Comparison of ENCODE assay signal across 1 cellular context in the genomic region with DNA sequence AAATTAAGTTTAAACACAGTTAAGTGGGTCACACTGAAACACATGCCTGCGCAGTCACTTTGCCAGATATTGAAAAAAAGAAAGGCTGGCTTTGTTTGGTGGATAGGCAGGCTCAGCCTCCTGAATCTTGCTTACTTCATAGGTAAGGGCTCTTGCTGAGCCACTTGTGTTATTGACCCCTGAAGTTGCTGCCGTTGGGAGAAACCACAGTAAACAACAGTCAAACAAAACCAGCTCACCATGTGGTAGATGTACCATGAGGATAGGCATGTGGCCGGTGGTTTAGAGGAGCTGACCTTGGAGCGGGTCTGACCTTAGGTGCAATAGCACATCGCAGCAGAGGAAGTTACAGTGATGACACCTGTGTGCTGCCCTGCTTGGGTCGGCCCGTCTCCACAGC.
A peak's percentile ranks its signal among the peaks of the same experiment; 100 is the strongest.
TF ChIP-seq lines count a peak whose summit lies in the region.

No MANE protein-coding gene starts in this region.

TF ChIP-seq in liver, 16 proteins besides CTCF, POLR2A, EP300 and RAD21:
- TF ChIP-seq YY1 (IDR thresholded peaks at IDR 0.05) (peak; percentile 45), GABPA (IDR thresholded peaks at IDR 0.05 in 1 of 2, conservative IDR thresholded peaks at IDR 0.05 in 1 of 2) (no peak), HNF4A (conservative IDR thresholded peaks at IDR 0.05) (peak; percentile 76 to 91), HNF4G (IDR thresholded peaks at IDR 0.05) (peak; percentile 64), NR2F2 (IDR thresholded peaks at IDR 0.05) (peak; percentile 39), JUND (IDR thresholded peaks at IDR 0.05) (peak; percentile 41 to 52), SP1 (IDR thresholded peaks at IDR 0.05) (peak; percentile 85), TAF1 (conservative IDR thresholded peaks at IDR 0.05) (no peak), RXRA (IDR thresholded peaks at IDR 0.05) (peak; percentile 78 to 82)
- TF ChIP-seq, protein P1, sequence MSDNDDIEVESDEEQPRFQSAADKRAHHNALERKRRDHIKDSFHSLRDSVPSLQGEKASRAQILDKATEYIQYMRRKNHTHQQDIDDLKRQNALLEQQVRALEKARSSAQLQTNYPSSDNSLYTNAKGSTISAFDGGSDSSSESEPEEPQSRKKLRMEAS (IDR thresholded peaks at IDR 0.05), result peak; percentile 86
- TF ChIP-seq, protein P2, sequence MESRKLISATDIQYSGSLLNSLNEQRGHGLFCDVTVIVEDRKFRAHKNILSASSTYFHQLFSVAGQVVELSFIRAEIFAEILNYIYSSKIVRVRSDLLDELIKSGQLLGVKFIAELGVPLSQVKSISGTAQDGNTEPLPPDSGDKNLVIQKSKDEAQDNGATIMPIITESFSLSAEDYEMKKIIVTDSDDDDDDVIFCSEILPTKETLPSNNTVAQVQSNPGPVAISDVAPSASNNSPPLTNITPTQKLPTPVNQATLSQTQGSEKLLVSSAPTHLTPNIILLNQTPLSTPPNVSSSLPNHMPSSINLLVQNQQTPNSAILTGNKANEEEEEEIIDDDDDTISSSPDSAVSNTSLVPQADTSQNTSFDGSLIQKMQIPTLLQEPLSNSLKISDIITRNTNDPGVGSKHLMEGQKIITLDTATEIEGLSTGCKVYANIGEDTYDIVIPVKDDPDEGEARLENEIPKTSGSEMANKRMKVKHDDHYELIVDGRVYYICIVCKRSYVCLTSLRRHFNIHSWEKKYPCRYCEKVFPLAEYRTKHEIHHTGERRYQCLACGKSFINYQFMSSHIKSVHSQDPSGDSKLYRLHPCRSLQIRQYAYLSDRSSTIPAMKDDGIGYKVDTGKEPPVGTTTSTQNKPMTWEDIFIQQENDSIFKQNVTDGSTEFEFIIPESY (IDR thresholded peaks at IDR 0.05), result no peak
- TF ChIP-seq, protein P3, sequence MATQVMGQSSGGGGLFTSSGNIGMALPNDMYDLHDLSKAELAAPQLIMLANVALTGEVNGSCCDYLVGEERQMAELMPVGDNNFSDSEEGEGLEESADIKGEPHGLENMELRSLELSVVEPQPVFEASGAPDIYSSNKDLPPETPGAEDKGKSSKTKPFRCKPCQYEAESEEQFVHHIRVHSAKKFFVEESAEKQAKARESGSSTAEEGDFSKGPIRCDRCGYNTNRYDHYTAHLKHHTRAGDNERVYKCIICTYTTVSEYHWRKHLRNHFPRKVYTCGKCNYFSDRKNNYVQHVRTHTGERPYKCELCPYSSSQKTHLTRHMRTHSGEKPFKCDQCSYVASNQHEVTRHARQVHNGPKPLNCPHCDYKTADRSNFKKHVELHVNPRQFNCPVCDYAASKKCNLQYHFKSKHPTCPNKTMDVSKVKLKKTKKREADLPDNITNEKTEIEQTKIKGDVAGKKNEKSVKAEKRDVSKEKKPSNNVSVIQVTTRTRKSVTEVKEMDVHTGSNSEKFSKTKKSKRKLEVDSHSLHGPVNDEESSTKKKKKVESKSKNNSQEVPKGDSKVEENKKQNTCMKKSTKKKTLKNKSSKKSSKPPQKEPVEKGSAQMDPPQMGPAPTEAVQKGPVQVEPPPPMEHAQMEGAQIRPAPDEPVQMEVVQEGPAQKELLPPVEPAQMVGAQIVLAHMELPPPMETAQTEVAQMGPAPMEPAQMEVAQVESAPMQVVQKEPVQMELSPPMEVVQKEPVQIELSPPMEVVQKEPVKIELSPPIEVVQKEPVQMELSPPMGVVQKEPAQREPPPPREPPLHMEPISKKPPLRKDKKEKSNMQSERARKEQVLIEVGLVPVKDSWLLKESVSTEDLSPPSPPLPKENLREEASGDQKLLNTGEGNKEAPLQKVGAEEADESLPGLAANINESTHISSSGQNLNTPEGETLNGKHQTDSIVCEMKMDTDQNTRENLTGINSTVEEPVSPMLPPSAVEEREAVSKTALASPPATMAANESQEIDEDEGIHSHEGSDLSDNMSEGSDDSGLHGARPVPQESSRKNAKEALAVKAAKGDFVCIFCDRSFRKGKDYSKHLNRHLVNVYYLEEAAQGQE (IDR thresholded peaks at IDR 0.05), result no peak
